In the genomic region with DNA sequence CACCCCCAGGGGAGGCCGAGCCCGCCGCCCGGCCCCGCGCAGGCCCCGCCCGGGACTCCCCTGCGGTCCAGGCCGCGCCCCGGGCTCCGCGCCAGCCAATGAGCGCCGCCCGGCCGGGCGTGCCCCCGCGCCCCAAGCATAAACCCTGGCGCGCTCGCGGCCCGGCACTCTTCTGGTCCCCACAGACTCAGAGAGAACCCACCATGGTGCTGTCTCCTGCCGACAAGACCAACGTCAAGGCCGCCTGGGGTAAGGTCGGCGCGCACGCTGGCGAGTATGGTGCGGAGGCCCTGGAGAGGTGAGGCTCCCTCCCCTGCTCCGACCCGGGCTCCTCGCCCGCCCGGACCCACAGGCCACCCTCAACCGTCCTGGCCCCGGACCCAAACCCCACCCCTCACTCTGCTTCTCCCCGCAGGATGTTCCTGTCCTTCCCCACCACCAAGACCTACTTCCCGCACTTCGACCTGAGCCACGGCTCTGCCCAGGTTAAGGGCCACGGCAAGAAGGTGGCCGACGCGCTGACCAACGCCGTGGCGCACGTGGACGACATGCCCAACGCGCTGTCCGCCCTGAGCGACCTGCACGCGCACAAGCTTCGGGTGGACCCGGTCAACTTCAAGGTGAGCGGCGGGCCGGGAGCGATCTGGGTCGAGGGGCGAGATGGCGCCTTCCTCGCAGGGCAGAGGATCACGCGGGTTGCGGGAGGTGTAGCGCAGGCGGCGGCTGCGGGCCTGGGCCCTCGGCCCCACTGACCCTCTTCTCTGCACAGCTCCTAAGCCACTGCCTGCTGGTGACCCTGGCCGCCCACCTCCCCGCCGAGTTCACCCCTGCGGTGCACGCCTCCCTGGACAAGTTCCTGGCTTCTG, we compare ENCODE assay signal across 14 cellular contexts. TPM values are rescaled to one million over a fixed set of nuclear protein-coding genes. Genes with fewer than 3 reads are reported as not detected.
DNase-seq lines count a peak whose midpoint lies in the region; ATAC-seq and TF ChIP-seq lines count a peak whose summit lies in the region.
"Not testable (repeated sequence)": the region's sequence is repeated elsewhere in the genome, so short reads cannot be mapped to it uniquely, and the experiment has no call there.
"Had no signal": no experiment of that assay in that cellular context is flagged by ENCODE, and none has a peak within 500 bp of the region (broad histone marks: within the 10 kb centered on the region; RNA-seq: fewer than 3 reads in every experiment).

TSS of gene HBA1 (plus strand) at position 167 of the 866 bp plus-strand sequence. CDS start at position 204, 37 bp downstream.

- not testable (repeated sequence) for H3K4me3 ChIP-seq in CD8-positive, alpha-beta T cell (ENCODE audit: low read depth, low read length); endodermal cell (ENCODE audit: low read length); right cardiac atrium (ENCODE audit: low read length); ovary

- CTCF ChIA-PET in CD8-positive, alpha-beta T cell (lab: Charles Lee): interaction anchor here (1.6 kb wide), 1 partner anchor 112 kb away, joined by 5 read pairs; no protein-coding TSS in a partner anchor

- H3K4me3 Mint-ChIP-seq in CD8-positive, alpha-beta T cell: peak within 1 kb of the TSS; percentile 15
- not testable (repeated sequence) for H3K4me3 Mint-ChIP-seq in activated naive CD8-positive, alpha-beta T cell treated with anti-CD3 and anti-CD28 coated beads, Interleukin-2, amount 10 ng/mL, durations not matched to agents 7 days and 5 days
- H3K4me3 Mint-ChIP-seq in endodermal cell: peak within 1 kb of the TSS; percentile 34
- peak within 1 kb of the TSS; percentile 17 for H3K4me3 Mint-ChIP-seq in mesothelial cell of epicardium
- peak within 1 kb of the TSS; percentile 65 for H3K4me3 Mint-ChIP-seq in type B pancreatic cell

- not testable (repeated sequence) for H3K9me3 Mint-ChIP-seq in CD8-positive, alpha-beta T cell; activated naive CD8-positive, alpha-beta T cell treated with anti-CD3 and anti-CD28 coated beads, Interleukin-2, amount 10 ng/mL, durations not matched to agents 7 days and 5 days; endodermal cell; mesothelial cell of epicardium; type B pancreatic cell

- POLR2A ChIA-PET in CD8-positive, alpha-beta T cell (lab: Charles Lee); activated naive CD8-positive, alpha-beta T cell treated with anti-CD3 and anti-CD28 coated beads, Interleukin-2, amount 10 ng/mL, durations not matched to agents 7 days and 5 days (lab: Charles Lee): not testable (repeated sequence)

- H3K9ac ChIP-seq in endodermal cell (ENCODE audit: extremely low read depth, low read length, poor library complexity, severe bottlenecking): not testable (repeated sequence)

- H3K36me3 Mint-ChIP-seq in CD8-positive, alpha-beta T cell; activated naive CD8-positive, alpha-beta T cell treated with anti-CD3 and anti-CD28 coated beads, Interleukin-2, amount 10 ng/mL, durations not matched to agents 7 days and 5 days; endodermal cell (ENCODE audit: low read depth); mesothelial cell of epicardium; type B pancreatic cell: not testable (repeated sequence)

- peaks cover 24% of the 10 kb centered on the region for H3K4me1 Mint-ChIP-seq in CD8-positive, alpha-beta T cell (ENCODE audit: low read depth)
- not testable (repeated sequence) for H3K4me1 Mint-ChIP-seq in activated naive CD8-positive, alpha-beta T cell treated with anti-CD3 and anti-CD28 coated beads, Interleukin-2, amount 10 ng/mL, durations not matched to agents 7 days and 5 days; mesothelial cell of epicardium; type B pancreatic cell (ENCODE audit: unreplicated experiment)
- H3K4me1 Mint-ChIP-seq in endodermal cell: peaks cover 13% of the 10 kb centered on the region

- peaks cover 37% of the 10 kb centered on the region for H3K27me3 Mint-ChIP-seq in CD8-positive, alpha-beta T cell (ENCODE audit: low read depth)
- H3K27me3 Mint-ChIP-seq in activated naive CD8-positive, alpha-beta T cell treated with anti-CD3 and anti-CD28 coated beads, Interleukin-2, amount 10 ng/mL, durations not matched to agents 7 days and 5 days: peaks cover 55% of the 10 kb centered on the region
- H3K27me3 Mint-ChIP-seq in endodermal cell (ENCODE audit: insufficient read depth) (peaks cover 70% of the 10 kb centered on the region), mesothelial cell of epicardium (ENCODE audit: low read depth) (peaks cover 62% of the 10 kb centered on the region), type B pancreatic cell (peaks cover 59% of the 10 kb centered on the region)

- TF ChIP-seq CTCF in CD8-positive, alpha-beta T cell (IDR thresholded peaks at IDR 0.05); endodermal cell (conservative IDR thresholded peaks at IDR 0.05); mesothelial cell of epicardium (IDR thresholded peaks at IDR 0.05; ENCODE audit: unreplicated experiment); ovary (IDR thresholded peaks at IDR 0.05); type B pancreatic cell (conservative IDR thresholded peaks at IDR 0.05): not testable (repeated sequence)

- 10% methylated on average over 35 of the region's 84 CpGs; no CpG with 5 or more reads in 1 of the 2 experiments for WGBS in endodermal cell (ENCODE audit: insufficient coverage in 1 of 2, insufficient read length in 1 of 2), 2 experiments
- WGBS in right cardiac atrium: 6% methylated on average over 37 of the region's 84 CpGs
- WGBS in ovary, 3 donors: 1 to 2% (median 1%) methylated on average over 11 to 30 of the region's 84 CpGs

- ATAC-seq in CD8-positive, alpha-beta T cell: peak; percentile 16
- ATAC-seq in activated CD4-positive, CD25-positive, alpha-beta regulatory T cell treated with anti-CD3 and anti-CD28 coated beads, Interleukin-2, amount 50 U/mL, for 24 hours: peak; percentile 33 to 37
- ATAC-seq in activated naive CD8-positive, alpha-beta T cell treated with anti-CD3 and anti-CD28 coated beads, Interleukin-2, amount 10 ng/mL, durations not matched to agents 7 days and 5 days (ENCODE audit: low read depth): peak; percentile 41
- ATAC-seq in right cardiac atrium: peak; percentile 5 to 24

- not testable (repeated sequence) for H3K27ac Mint-ChIP-seq in CD8-positive, alpha-beta T cell; activated naive CD8-positive, alpha-beta T cell treated with anti-CD3 and anti-CD28 coated beads, Interleukin-2, amount 10 ng/mL, durations not matched to agents 7 days and 5 days; endodermal cell; mesothelial cell of epicardium; type B pancreatic cell

- not testable (repeated sequence) for TF ChIP-seq EP300 in ovary (IDR thresholded peaks at IDR 0.05)

- DNase-seq in CD8-positive, alpha-beta T cell; endodermal cell; mesothelial cell of epicardium (ENCODE audit: low spot score in 2 of 2, unreplicated experiment in 2 of 2); ovary; type B pancreatic cell (ENCODE audit: extremely low spot score, unreplicated experiment): not testable (repeated sequence)
- peak; percentile 50 for DNase-seq in activated naive CD8-positive, alpha-beta T cell treated with anti-CD3 and anti-CD28 coated beads, Interleukin-2, amount 10 ng/mL, durations not matched to agents 7 days and 5 days
- DNase-seq in right cardiac atrium: peak in 1 of 3 donors; percentile 34

- peaks cover 20% of the 10 kb centered on the region for H3K4me1 ChIP-seq in CD8-positive, alpha-beta T cell (ENCODE audit: insufficient read depth, low read length)
- H3K4me1 ChIP-seq in endodermal cell (ENCODE audit: control insufficient read depth, insufficient read depth, low read length); right cardiac atrium (ENCODE audit: control insufficient read depth, insufficient read depth, low read length); ovary (ENCODE audit: insufficient read depth): not testable (repeated sequence)

- H3K27me3 ChIP-seq in CD8-positive, alpha-beta T cell (ENCODE audit: insufficient read depth, low read length): peaks cover 23% of the 10 kb centered on the region
- H3K27me3 ChIP-seq in endodermal cell (ENCODE audit: control insufficient read depth, insufficient read depth, low read length, poor library complexity, severe bottlenecking): peaks cover 80% of the 10 kb centered on the region
- not testable (repeated sequence) for H3K27me3 ChIP-seq in right cardiac atrium (ENCODE audit: control insufficient read depth, insufficient read depth); ovary

- H3K36me3 ChIP-seq in CD8-positive, alpha-beta T cell (ENCODE audit: insufficient read depth, low read length); endodermal cell (ENCODE audit: control insufficient read depth, insufficient read depth, low read length); ovary: not testable (repeated sequence)

- intact Hi-C loops in CD8-positive, alpha-beta T cell (cut with DNase I, micrococcal nuclease); right cardiac atrium (cut with DNase I); ovary (cut with DNase I): not testable (repeated sequence)

- H3K9me3 ChIP-seq in CD8-positive, alpha-beta T cell (ENCODE audit: low read length); endodermal cell (ENCODE audit: control insufficient read depth, low read length); right cardiac atrium (ENCODE audit: control insufficient read depth, low read length); ovary: not testable (repeated sequence)

- not testable (repeated sequence) for TF ChIP-seq POLR2A in ovary (IDR thresholded peaks at IDR 0.05)

- H3K27ac ChIP-seq in CD8-positive, alpha-beta T cell (ENCODE audit: low read depth, low read length); endodermal cell (ENCODE audit: low read depth, low read length); right cardiac atrium (ENCODE audit: low read length); ovary: not testable (repeated sequence)

RNA-seq across cellular contexts. Expression of gene HBA1, which starts in this region (rescaled TPM):
- total RNA-seq in CD8-positive, alpha-beta T cell: under 1 TPM in 1 of 2 experiments, not detected in 1; 0.68 TPM
- not detected for total RNA-seq in activated naive CD8-positive, alpha-beta T cell treated with anti-CD3 and anti-CD28 coated beads, Interleukin-2, amount 10 ng/mL, durations not matched to agents 7 days and 5 days
- total RNA-seq in endodermal cell (1 to 10 TPM in 1 of 2 donors, not detected in 1; 1.1 TPM), right cardiac atrium (100 to 1,000 TPM in 1 of 4 donors, 10 to 100 TPM in 3; 38.3 to 130 (median 70.9) TPM), mesothelial cell of epicardium (not detected in 3 replicates), ovary (100 to 1,000 TPM in 2 of 7 donors, 10 to 100 TPM in 4, 1 to 10 TPM in 1; 7.4 to 206 (median 81.2) TPM), type B pancreatic cell (ENCODE audit: low replicate concordance) (not detected in 2 replicates)
- not detected for polyA plus RNA-seq in endodermal cell (2013, experiment 1 of 2)
- polyA plus RNA-seq in endodermal cell (2013, experiment 2 of 2): not detected
- polyA plus RNA-seq in right cardiac atrium (4.8 TPM), ovary (1 to 10 TPM in 1 of 2 donors, under 1 TPM in 1; 0.50 to 9.6 TPM)
- total RNA-seq: activated naive CD4-positive, alpha-beta T cell treated with anti-CD3 and anti-CD28 coated beads for 36 hours; cardiac muscle cell; Daoy; lung microvascular endothelial cell; M059J; OCI-LY7 had no signal

Comparison
In these comparisons a context has a peak if more than half of its experiments do, and no peak if none do; other contexts are left out.
1. Peak in ATAC-seq in CD8-positive, alpha-beta T cell; RNA of the gene not detected or under 1 TPM.
2. Peak in DNase-seq and ATAC-seq in activated naive CD8-positive, alpha-beta T cell treated with anti-CD3 and anti-CD28 coated beads, Interleukin-2, amount 10 ng/mL, durations not matched to agents 7 days and 5 days; RNA of the gene not detected or under 1 TPM.